Comparison of ENCODE assay signal across 17 cellular contexts in the genomic region with DNA sequence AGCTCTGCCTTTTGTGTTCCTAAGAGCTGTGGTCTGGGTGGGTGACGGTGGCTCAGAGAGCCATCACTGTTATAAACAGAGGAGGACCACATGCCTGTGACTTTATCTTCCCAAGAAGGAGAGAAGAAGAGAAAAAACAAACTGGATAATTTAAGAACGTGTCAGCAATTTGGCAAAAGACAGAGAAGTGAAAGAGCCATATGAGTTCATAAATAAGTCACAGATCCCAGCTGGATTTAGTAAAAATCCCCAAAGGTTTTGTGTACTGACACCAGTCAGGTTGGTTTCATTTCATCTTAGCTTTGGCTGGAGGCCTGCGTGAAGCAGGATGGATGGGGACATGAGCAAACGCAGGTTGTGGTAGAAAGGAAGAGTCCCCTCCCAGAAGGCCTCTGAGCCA.
DNase-seq lines count a peak whose midpoint lies in the region; ATAC-seq and TF ChIP-seq lines count a peak whose summit lies in the region.
"Had no signal": no experiment of that assay in that cellular context is flagged by ENCODE, and none has a peak within 500 bp of the region (broad histone marks: within the 10 kb centered on the region; RNA-seq: fewer than 3 reads in every experiment).

No MANE protein-coding gene starts in this region.

- no peak overlapping the region for H3K4me2 ChIP-seq in fibroblast of lung (ENCODE audit: extremely low read depth, insufficient read depth, low read length)
- H3K4me2 ChIP-seq: PC-9 had no signal

- no peak overlapping the region for H3K27ac ChIP-seq in fibroblast of lung (ENCODE audit: insufficient read depth, low read length)
- peak overlapping the region; percentile 24 to 66 (median 56) for H3K27ac ChIP-seq in gastrocnemius medialis
- H3K27ac ChIP-seq: PC-9 had no signal

- no peaks in the 10 kb centered on the region; the same call in 1 of the 2 replicates for H3K36me3 ChIP-seq in GM06990 (ENCODE audit: control insufficient read depth, insufficient read depth, low read length)
- no peaks in the 10 kb centered on the region for H3K36me3 ChIP-seq in fibroblast of lung (ENCODE audit: control insufficient read depth, insufficient read depth, low read length)
- no peaks in the 10 kb centered on the region for H3K36me3 ChIP-seq in gastrocnemius medialis

- H3K4me1 ChIP-seq in fibroblast of lung (ENCODE audit: control insufficient read depth, extremely low read depth, insufficient read depth, low read length) (peaks cover 14% of the 10 kb centered on the region), gastrocnemius medialis (peaks cover 0 to 8% of the 10 kb centered on the region in 2 donors)

- H3K27me3 ChIP-seq in GM06990 (replicated peaks; ENCODE audit: control insufficient read depth, insufficient read depth, low read length) (no peaks in the 10 kb centered on the region), fibroblast of lung (ENCODE audit: control insufficient read depth, insufficient read depth, low read length) (no peaks in the 10 kb centered on the region), gastrocnemius medialis (no peaks in the 10 kb centered on the region)

- intact Hi-C loops in gastrocnemius medialis (cut with DNase I; ENCODE audit: low total_unique reads): no loop called here

- no peak overlapping the region for H2AFZ ChIP-seq in fibroblast of lung (ENCODE audit: low read length)
- H2AFZ ChIP-seq: PC-9 had no signal

- no peaks in the 10 kb centered on the region for H3K9me3 ChIP-seq in fibroblast of lung (ENCODE audit: control insufficient read depth, insufficient read depth, low read depth, low read length)
- H3K9me3 ChIP-seq in gastrocnemius medialis: peaks cover 0 to 4% (median 0%) of the 10 kb centered on the region in 3 donors

- ATAC-seq in GM21529 (IDR thresholded peaks at IDR 0.05; ENCODE audit: unreplicated experiment) (peak; percentile 39), gastrocnemius medialis (peak; percentile 41 to 69), HG02763 (IDR thresholded peaks at IDR 0.05; ENCODE audit: unreplicated experiment) (no peak)
- ATAC-seq: HCT116, T-helper 17 cell had no signal

- H3K9ac ChIP-seq in fibroblast of lung (ENCODE audit: insufficient read depth, low read length): no peak overlapping the region

- TF ChIP-seq CTCF in GM06990 (IDR thresholded peaks at IDR 0.05; ENCODE audit: insufficient read depth, low read length, poor library complexity, severe bottlenecking) (no peak), fibroblast of lung (conservative IDR thresholded peaks at IDR 0.05 in 1 of 2, IDR thresholded peaks at IDR 0.05 in 1 of 2; ENCODE audit: low read depth in 1 of 2, low read length in 2 of 2) (no peak), gastrocnemius medialis (IDR thresholded peaks at IDR 0.05 in 4 of 5, conservative IDR thresholded peaks at IDR 0.05 in 1 of 5) (no peak)

- H3K4me3 ChIP-seq in GM06990 (replicated peaks; ENCODE audit: low read depth, low read length) (no peak overlapping the region), fibroblast of lung (replicated peaks in 1 of 4; ENCODE audit: control extremely low read depth in 1 of 4, insufficient read depth in 1 of 4, low read depth in 3 of 4, low read length in 4 of 4) (no peak overlapping the region), gastrocnemius medialis (no peak overlapping the region)
- H3K4me3 ChIP-seq: PC-9 had no signal

- TF ChIP-seq POLR2A in gastrocnemius medialis (IDR thresholded peaks at IDR 0.05): no peak

- H4K20me1 ChIP-seq in fibroblast of lung (ENCODE audit: control insufficient read depth, extremely low read depth, insufficient read depth, low read length): no peaks in the 10 kb centered on the region

- no peaks in the 10 kb centered on the region for H3K79me2 ChIP-seq in fibroblast of lung (ENCODE audit: control insufficient read depth, insufficient read depth, low read length)

- DNase-seq in GM06990 (ENCODE audit: extremely low read depth, insufficient read length): peak; percentile 29
- DNase-seq in fibroblast of lung (ENCODE audit: low read depth in 2 of 2): peak; percentile 18 to 25
- DNase-seq in gastrocnemius medialis: no peak
- DNase-seq in kidney tubule cell (ENCODE audit: low spot score): no peak
- DNase-seq in NCI-H1105 (lab: John Stamatoyannopoulos, UW): no peak
- DNase-seq in SIG-M5 (lab: John Stamatoyannopoulos, UW): no peak
- DNase-seq: activated CD4-positive, alpha-beta T cell treated with anti-CD3 and anti-CD28 coated beads, Interleukin-2, amount 10 ng/mL, durations not matched to agents 7 days and 5 days; activated effector memory CD4-positive, alpha-beta T cell treated with Interleukin-2 at 50 U/mL for 16 hours; CD4-positive, alpha-beta T cell; hippocampal formation; NCI-H1694 treated with DMSO at 0.1 percent for 48 hours; NCI-H226; PC-9; T-helper 17 cell had no signal

- in situ Hi-C loops in gastrocnemius medialis (cut with MboI; ENCODE audit: low sequenced_read_pairs in 4 of 4): no loop called here

Comparison
In these comparisons a context has a peak if more than half of its experiments do, and no peak if none do; other contexts are left out.
1. DNase-seq: peak in GM06990 (single experiment) and fibroblast of lung (2 of 2); none in gastrocnemius medialis (0 of 2), kidney tubule cell (single experiment), NCI-H1105 (single experiment) and SIG-M5 (single experiment).